Comparison of ENCODE assay signal across 21 cellular contexts in the genomic region with DNA sequence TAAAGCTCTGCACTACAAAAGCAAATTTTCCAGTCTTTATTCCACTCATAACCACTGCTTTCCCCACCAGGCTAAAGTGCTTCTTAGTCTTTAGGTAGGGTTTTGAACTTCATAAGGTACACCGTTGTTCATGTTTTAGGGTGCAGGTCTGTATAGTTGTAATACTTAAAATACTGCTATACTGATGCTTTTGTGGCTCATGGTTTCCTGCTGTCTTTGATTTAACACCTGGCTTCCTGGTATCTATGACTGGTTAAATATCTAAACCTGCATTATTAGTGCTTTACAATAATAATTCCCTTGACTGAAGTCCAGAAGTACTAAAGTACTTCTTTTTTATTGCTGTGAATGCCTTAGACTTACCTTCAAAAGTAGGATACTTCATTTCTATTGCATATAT.
DNase-seq lines count a peak whose midpoint lies in the region; ATAC-seq and TF ChIP-seq lines count a peak whose summit lies in the region.
"Had no signal": no experiment of that assay in that cellular context is flagged by ENCODE, and none has a peak within 500 bp of the region (broad histone marks: within the 10 kb centered on the region; RNA-seq: fewer than 3 reads in every experiment).

No MANE protein-coding gene starts in this region.

- intact Hi-C loops in CD4-positive, alpha-beta T cell (cut with DNase I, micrococcal nuclease) = loop anchor here in 1 of 2 experiments (10.0 kb wide), 1 partner anchor 75 kb away; no protein-coding TSS in a partner anchor
- intact Hi-C loops in naive thymus-derived CD4-positive, alpha-beta T cell (cut with micrococcal nuclease) = loop anchor here in 1 of 2 donors (2.0 kb wide), 1 partner anchor 17 kb away; no protein-coding TSS in a partner anchor

- no peaks in the 10 kb centered on the region for H3K27me3 Mint-ChIP-seq in CD4-positive, alpha-beta T cell
- H3K27me3 Mint-ChIP-seq in naive thymus-derived CD4-positive, alpha-beta T cell = no peaks in the 10 kb centered on the region
- no peaks in the 10 kb centered on the region for H3K27me3 Mint-ChIP-seq in glutamatergic neuron (ENCODE audit: unreplicated experiment)

- no peak overlapping the region for H3K27ac ChIP-seq in CD4-positive, alpha-beta T cell (ENCODE audit: low read depth, low read length)
- H3K27ac ChIP-seq in Karpas-422 (ENCODE audit: low read length) = no peak overlapping the region
- H3K27ac ChIP-seq in naive thymus-derived CD4-positive, alpha-beta T cell (ENCODE audit: low read depth, low read length) = no peak overlapping the region
- H3K27ac ChIP-seq: A549; BLaER1 treated with 17β-estradiol and CSF1 and Interleukin-3, amounts not matched to agents 10 nM and 100 nM; GM23248 had no signal

- no peak for DNase-seq in CD4-positive, alpha-beta T cell
- no peak for DNase-seq in Karpas-422
- DNase-seq in naive thymus-derived CD4-positive, alpha-beta T cell = peak in 1 of 9 donors; percentile 10
- no peak for DNase-seq in cerebellar nuclear complex (lab: John Stamatoyannopoulos, UW)
- no peak for DNase-seq in cerebellar cortex (ENCODE audit: low spot score)
- DNase-seq in glutamatergic neuron = no peak
- DNase-seq: 8988T; ACHN; AML-193; BE2C; Caco-2; CD8-positive, alpha-beta T cell; DMS153; GF-D8; GM23248; H7; HCEC 1CT had no signal

- H2AFZ ChIP-seq in Karpas-422 (ENCODE audit: low read length) = peak overlapping the region; percentile 76; the same call in 1 of the 2 replicates
- H2AFZ ChIP-seq: GM23248 had no signal

- peak; percentile 41 for ATAC-seq in CD4-positive, alpha-beta T cell (ENCODE audit: poor library complexity)
- ATAC-seq in naive thymus-derived CD4-positive, alpha-beta T cell = no peak
- no peak for ATAC-seq in GM18907 (IDR thresholded peaks at IDR 0.05; ENCODE audit: unreplicated experiment)
- ATAC-seq: A549; CD8-positive, alpha-beta T cell had no signal

- H3K9me3 ChIP-seq in CD4-positive, alpha-beta T cell (ENCODE audit: control insufficient read depth, low read length) = no peaks in the 10 kb centered on the region
- H3K9me3 ChIP-seq in Karpas-422 (ENCODE audit: low read length) = no peaks in the 10 kb centered on the region
- H3K9me3 ChIP-seq in naive thymus-derived CD4-positive, alpha-beta T cell (ENCODE audit: control insufficient read depth in 2 of 3, low read length in 3 of 3) = no peaks in the 10 kb centered on the region
- H3K9me3 ChIP-seq: A549, BE2C, Caco-2 had no signal

- no peak overlapping the region for H3K4me3 Mint-ChIP-seq in CD4-positive, alpha-beta T cell
- H3K4me3 Mint-ChIP-seq in naive thymus-derived CD4-positive, alpha-beta T cell = peak overlapping the region in 6 of 10 donors; percentile 4 to 62 (median 12)
- H3K4me3 Mint-ChIP-seq in glutamatergic neuron (ENCODE audit: unreplicated experiment) = no peak overlapping the region
- H3K4me3 Mint-ChIP-seq: CD14-positive monocyte; CD8-positive, alpha-beta T cell had no signal

- H3K4me1 ChIP-seq in Karpas-422 (ENCODE audit: low read length) = peaks cover 12% of the 10 kb centered on the region
- H3K4me1 ChIP-seq in naive thymus-derived CD4-positive, alpha-beta T cell (ENCODE audit: control insufficient read depth in 2 of 2, insufficient read depth in 2 of 2, low read length in 2 of 2) = no peaks in the 10 kb centered on the region
- H3K4me1 ChIP-seq: A549; BE2C; BLaER1 treated with 17β-estradiol and CSF1 and Interleukin-3, amounts not matched to agents 10 nM and 100 nM; Caco-2 had no signal

- no peaks in the 10 kb centered on the region for H4K20me1 ChIP-seq in Karpas-422 (ENCODE audit: insufficient read depth, low read depth, low read length)
- H4K20me1 ChIP-seq: BLaER1 treated with 17β-estradiol and CSF1 and Interleukin-3, amounts not matched to agents 10 nM and 100 nM had no signal

- H3K27me3 ChIP-seq in CD4-positive, alpha-beta T cell (ENCODE audit: control insufficient read depth, insufficient read depth, low read length) = no peaks in the 10 kb centered on the region
- no peaks in the 10 kb centered on the region for H3K27me3 ChIP-seq in Karpas-422 (ENCODE audit: low read length)
- H3K27me3 ChIP-seq in naive thymus-derived CD4-positive, alpha-beta T cell (ENCODE audit: control insufficient read depth in 2 of 2, insufficient read depth in 2 of 2, low read length in 2 of 2) = no peaks in the 10 kb centered on the region
- H3K27me3 ChIP-seq: BE2C; BLaER1 treated with 17β-estradiol and CSF1 and Interleukin-3, amounts not matched to agents 10 nM and 100 nM had no signal

- H3K27ac Mint-ChIP-seq in CD4-positive, alpha-beta T cell = peak overlapping the region; percentile 15
- H3K27ac Mint-ChIP-seq in naive thymus-derived CD4-positive, alpha-beta T cell = peak overlapping the region in 7 of 9 donors; percentile 5 to 76 (median 41)
- H3K27ac Mint-ChIP-seq in glutamatergic neuron (ENCODE audit: unreplicated experiment) = no peak overlapping the region
- H3K27ac Mint-ChIP-seq: CD14-positive monocyte; CD8-positive, alpha-beta T cell had no signal

- no peaks in the 10 kb centered on the region for H3K79me2 ChIP-seq in Karpas-422 (ENCODE audit: low read length)

- H3K9ac ChIP-seq in Karpas-422 (ENCODE audit: low read length) = no peak overlapping the region
- H3K9ac ChIP-seq: BLaER1 treated with 17β-estradiol and CSF1 and Interleukin-3, amounts not matched to agents 10 nM and 100 nM; GM23248 had no signal

- H3K36me3 Mint-ChIP-seq in CD4-positive, alpha-beta T cell (ENCODE audit: low read depth) = peaks cover 17% of the 10 kb centered on the region
- peaks cover 2 to 16% (median 12%) of the 10 kb centered on the region in 5 donors for H3K36me3 Mint-ChIP-seq in naive thymus-derived CD4-positive, alpha-beta T cell
- no peaks in the 10 kb centered on the region for H3K36me3 Mint-ChIP-seq in glutamatergic neuron (ENCODE audit: unreplicated experiment)

- H3K4me2 ChIP-seq in Karpas-422 (ENCODE audit: low read depth, low read length, poor library complexity, severe bottlenecking) = no peak overlapping the region
- H3K4me2 ChIP-seq: A549; BLaER1 treated with 17β-estradiol and CSF1 and Interleukin-3, amounts not matched to agents 10 nM and 100 nM had no signal

- no peaks in the 10 kb centered on the region for H3K9me3 Mint-ChIP-seq in CD4-positive, alpha-beta T cell
- no peaks in the 10 kb centered on the region for H3K9me3 Mint-ChIP-seq in naive thymus-derived CD4-positive, alpha-beta T cell
- no peaks in the 10 kb centered on the region for H3K9me3 Mint-ChIP-seq in glutamatergic neuron (ENCODE audit: unreplicated experiment)
- H3K9me3 Mint-ChIP-seq: CD8-positive, alpha-beta T cell had no signal

- peaks cover 20% of the 10 kb centered on the region for H3K4me1 Mint-ChIP-seq in CD4-positive, alpha-beta T cell (ENCODE audit: low read depth)
- H3K4me1 Mint-ChIP-seq in naive thymus-derived CD4-positive, alpha-beta T cell = peaks cover 7 to 24% (median 11%) of the 10 kb centered on the region in 7 donors
- no peaks in the 10 kb centered on the region for H3K4me1 Mint-ChIP-seq in glutamatergic neuron (ENCODE audit: low read depth, unreplicated experiment)
- H3K4me1 Mint-ChIP-seq: CD14-positive monocyte had no signal

- H3K4me3 ChIP-seq in Karpas-422 (ENCODE audit: low read length) = no peak overlapping the region
- no peak overlapping the region for H3K4me3 ChIP-seq in naive thymus-derived CD4-positive, alpha-beta T cell (ENCODE audit: low read length)
- H3K4me3 ChIP-seq: A549; BLaER1 treated with 17β-estradiol and CSF1 and Interleukin-3, amounts not matched to agents 10 nM and 100 nM; GM23248 had no signal

- no peaks in the 10 kb centered on the region; the same call in 1 of the 2 replicates for H3K9me2 ChIP-seq in Karpas-422 (replicated peaks; ENCODE audit: insufficient read depth, low read length)

- no peaks in the 10 kb centered on the region for H3K36me3 ChIP-seq in Karpas-422 (ENCODE audit: insufficient read depth, low read length)
- H3K36me3 ChIP-seq in naive thymus-derived CD4-positive, alpha-beta T cell (ENCODE audit: control insufficient read depth in 2 of 3, insufficient read depth in 3 of 3, low read length in 3 of 3) = no peaks in the 10 kb centered on the region
- H3K36me3 ChIP-seq: BE2C had no signal

- POLR2A ChIA-PET in CD4-positive, alpha-beta T cell (lab: Charles Lee) = no interaction called here
- POLR2A ChIA-PET in naive thymus-derived CD4-positive, alpha-beta T cell (lab: Charles Lee) = interaction anchor here (1.2 kb wide), 1 partner anchor 53 kb away, joined by 5 read pairs; no protein-coding TSS in a partner anchor

- TF ChIP-seq CTCF in CD4-positive, alpha-beta T cell (IDR thresholded peaks at IDR 0.05) = no peak
- no peak for TF ChIP-seq CTCF in glutamatergic neuron (IDR thresholded peaks at IDR 0.05; ENCODE audit: partially characterized antibody, unreplicated experiment)

- CTCF ChIA-PET in CD4-positive, alpha-beta T cell (lab: Charles Lee) = no interaction called here
- CTCF ChIA-PET in naive thymus-derived CD4-positive, alpha-beta T cell (lab: Charles Lee) = no interaction called here

Comparison
In these comparisons a context has a peak if more than half of its experiments do, and no peak if none do; other contexts are left out.
1. H3K4me3 Mint-ChIP-seq: peak in naive thymus-derived CD4-positive, alpha-beta T cell (6 of 10); none in CD4-positive, alpha-beta T cell (single experiment) and glutamatergic neuron (single experiment).